In genomic region chr1:109226078-109226445, GRCh38 we compare ENCODE assay signal across 28 cellular contexts. TPM values are rescaled to one million over a fixed set of nuclear protein-coding genes. Genes with fewer than 3 reads are reported as not detected.
A peak's percentile ranks its signal among the peaks of the same experiment; 100 is the strongest.
DNase-seq lines count a peak whose midpoint lies in the region; ATAC-seq, FAIRE-seq and TF ChIP-seq lines count a peak whose summit lies in the region.
"Had no signal": no experiment of that assay in that cellular context is flagged by ENCODE, and none has a peak within 500 bp of the region (broad histone marks: within the 10 kb centered on the region; RNA-seq: fewer than 3 reads in every experiment).

No MANE protein-coding gene starts in this region.

- POLR2A ChIA-PET in CD4-positive, alpha-beta T cell (lab: Charles Lee) = interaction anchor here (3.8 kb wide), 1 partner anchor 12 kb away, joined by 14 read pairs; the partner anchor contains the start of gene SARS1

- no peak overlapping the region for H4K91ac ChIP-seq in neuronal stem cell (ENCODE audit: low read depth, low read length, poor library complexity)

- H2BK12ac ChIP-seq in neuronal stem cell (ENCODE audit: low read length) = no peak overlapping the region

- no peaks in the 10 kb centered on the region for H3K9me3 Mint-ChIP-seq in CD4-positive, alpha-beta T cell
- H3K9me3 Mint-ChIP-seq in HFFc6 (no peaks in the 10 kb centered on the region), astrocyte (ENCODE audit: unreplicated experiment) (no peaks in the 10 kb centered on the region), endothelial cell (ENCODE audit: unreplicated experiment) (no peaks in the 10 kb centered on the region)
- H3K9me3 Mint-ChIP-seq: activated naive CD4-positive, alpha-beta T cell treated with anti-CD3 and anti-CD28 coated beads, Interleukin-2, amount 10 ng/mL, durations not matched to agents 7 days and 5 days had no signal

- H3K27me3 Mint-ChIP-seq in CD4-positive, alpha-beta T cell = no peaks in the 10 kb centered on the region
- peaks cover 2% of the 10 kb centered on the region; the same call in 1 of the 2 replicates for H3K27me3 Mint-ChIP-seq in HFFc6 (ENCODE audit: insufficient read depth)
- H3K27me3 Mint-ChIP-seq in astrocyte (ENCODE audit: low read depth, unreplicated experiment) = no peaks in the 10 kb centered on the region
- no peaks in the 10 kb centered on the region for H3K27me3 Mint-ChIP-seq in endothelial cell (ENCODE audit: unreplicated experiment)
- H3K27me3 Mint-ChIP-seq: activated naive CD4-positive, alpha-beta T cell treated with anti-CD3 and anti-CD28 coated beads, Interleukin-2, amount 10 ng/mL, durations not matched to agents 7 days and 5 days had no signal

- TF ChIP-seq POLR2A in uterus (IDR thresholded peaks at IDR 0.05) = no peak

- H2BK15ac ChIP-seq in neuronal stem cell (ENCODE audit: low read length) = no peak overlapping the region

- no peak overlapping the region for H3K23ac ChIP-seq in neuronal stem cell (ENCODE audit: low read depth, low read length, poor library complexity)

- TF ChIP-seq CTCF in CD4-positive, alpha-beta T cell (IDR thresholded peaks at IDR 0.05) = no peak
- TF ChIP-seq CTCF in HFFc6 (IDR thresholded peaks at IDR 0.05) (no peak), astrocyte (IDR thresholded peaks at IDR 0.05; ENCODE audit: insufficient read depth, low read depth, low read length) (no peak), left lung (IDR thresholded peaks at IDR 0.05) (no peak), endothelial cell (IDR thresholded peaks at IDR 0.05; ENCODE audit: unreplicated experiment) (no peak), uterus (IDR thresholded peaks at IDR 0.05) (no peak)

- H3K79me2 ChIP-seq in astrocyte (ENCODE audit: insufficient read depth, low read length) = peaks cover 78% of the 10 kb centered on the region

- H3K14ac ChIP-seq in neuronal stem cell (ENCODE audit: low read length) = no peak overlapping the region

- intact Hi-C loops in CD4-positive, alpha-beta T cell (cut with DNase I, micrococcal nuclease) = no loop called here
- intact Hi-C loops in left lung (cut with DNase I) = no loop called here
- intact Hi-C loops in uterus (cut with DNase I; ENCODE audit: low total_unique reads) = no loop called here

- ATAC-seq in CD4-positive, alpha-beta T cell (ENCODE audit: poor library complexity) = no peak
- ATAC-seq in left lung = peak; percentile 16
- ATAC-seq: gastroesophageal sphincter, Panc1, psoas muscle had no signal

- H2BK5ac ChIP-seq in neuronal stem cell (ENCODE audit: low read length) = no peak overlapping the region

- DNase-seq in CD4-positive, alpha-beta T cell = no peak
- no peak for DNase-seq in HFFc6
- DNase-seq in astrocyte (ENCODE audit: low read depth) = no peak
- DNase-seq in left lung = no peak
- no peak for DNase-seq in neuronal stem cell (ENCODE audit: low spot score)
- no peak for DNase-seq in endothelial cell (ENCODE audit: low spot score)
- no peak for DNase-seq in uterus
- DNase-seq: activated CD4-positive, alpha-beta T cell treated with anti-CD3 and anti-CD28 coated beads, Interleukin-2, amount 50 U/mL, for 48 hours; activated CD4-positive, CD25-positive, alpha-beta regulatory T cell; activated naive CD4-positive, alpha-beta T cell treated with anti-CD3 and anti-CD28 coated beads, Interleukin-2, amount 10 ng/mL, durations not matched to agents 7 days and 5 days; amygdala; COR-L47; cortex of kidney; DMS53; GF-D8; Karpas-422; NCI-H146; NCI-H524 treated with DMSO at 0.1 percent for 48 hours; psoas muscle; SIG-M5; stimulated activated naive CD4-positive, alpha-beta T cell treated with Interleukin-2 at 50 U/mL for 16 hours; SW 1271; testis had no signal

- H3K27ac Mint-ChIP-seq in CD4-positive, alpha-beta T cell = peak overlapping the region; percentile 60
- peak overlapping the region; percentile 24 for H3K27ac Mint-ChIP-seq in HFFc6
- peak overlapping the region; percentile 62 for H3K27ac Mint-ChIP-seq in astrocyte (ENCODE audit: unreplicated experiment)
- H3K27ac Mint-ChIP-seq in endothelial cell (ENCODE audit: unreplicated experiment) = no peak overlapping the region
- H3K27ac Mint-ChIP-seq: activated naive CD4-positive, alpha-beta T cell treated with anti-CD3 and anti-CD28 coated beads, Interleukin-2, amount 10 ng/mL, durations not matched to agents 7 days and 5 days had no signal

- H3K27ac ChIP-seq in CD4-positive, alpha-beta T cell (ENCODE audit: low read depth, low read length) = no peak overlapping the region
- no peak overlapping the region for H3K27ac ChIP-seq in astrocyte (ENCODE audit: low read depth, low read length)
- H3K27ac ChIP-seq in left lung = no peak overlapping the region
- H3K27ac ChIP-seq in neuronal stem cell (replicated peaks; ENCODE audit: low read length) = no peak overlapping the region
- H3K27ac ChIP-seq in uterus = no peak overlapping the region
- H3K27ac ChIP-seq: BLaER1, gastroesophageal sphincter, hepatocyte, HL-60, psoas muscle, testis had no signal

- FAIRE-seq in astrocyte (lab: Jason Lieb, UNC) = no peak

- peaks cover 19% of the 10 kb centered on the region for H3K4me1 ChIP-seq in astrocyte (ENCODE audit: insufficient read depth, low read length)
- H3K4me1 ChIP-seq in left lung = no peaks in the 10 kb centered on the region
- H3K4me1 ChIP-seq in neuronal stem cell (ENCODE audit: control insufficient read depth in 2 of 2, insufficient read depth in 1 of 2, low read depth in 1 of 2, low read length in 2 of 2) = peaks cover 16 to 35% of the 10 kb centered on the region in 2 donors
- no peaks in the 10 kb centered on the region for H3K4me1 ChIP-seq in uterus
- H3K4me1 ChIP-seq: BLaER1, psoas muscle had no signal

- no peak overlapping the region for H2AK5ac ChIP-seq in neuronal stem cell (ENCODE audit: low read depth, low read length)

- H3K9ac ChIP-seq in astrocyte (ENCODE audit: low read length) (no peak overlapping the region), neuronal stem cell (ENCODE audit: low read depth, low read length, poor library complexity) (no peak overlapping the region)
- H3K9ac ChIP-seq: BLaER1 had no signal

- H3K4me3 Mint-ChIP-seq in CD4-positive, alpha-beta T cell = no peak overlapping the region
- no peak overlapping the region for H3K4me3 Mint-ChIP-seq in HFFc6
- no peak overlapping the region for H3K4me3 Mint-ChIP-seq in astrocyte (ENCODE audit: unreplicated experiment)
- no peak overlapping the region for H3K4me3 Mint-ChIP-seq in endothelial cell (ENCODE audit: unreplicated experiment)
- H3K4me3 Mint-ChIP-seq: activated naive CD4-positive, alpha-beta T cell treated with anti-CD3 and anti-CD28 coated beads, Interleukin-2, amount 10 ng/mL, durations not matched to agents 7 days and 5 days had no signal

- H4K20me1 ChIP-seq in astrocyte (ENCODE audit: insufficient read depth, low read length) = peaks cover 74% of the 10 kb centered on the region

- H3K18ac ChIP-seq in neuronal stem cell (ENCODE audit: low read length) = no peak overlapping the region

- H3K4me3 ChIP-seq in astrocyte (ENCODE audit: insufficient read depth, low read depth, low read length) = no peak overlapping the region
- no peak overlapping the region for H3K4me3 ChIP-seq in left lung
- no peak overlapping the region for H3K4me3 ChIP-seq in neuronal stem cell (ENCODE audit: low read length in 2 of 2)
- H3K4me3 ChIP-seq in uterus = no peak overlapping the region
- H3K4me3 ChIP-seq: BLaER1, gastroesophageal sphincter, hepatocyte, psoas muscle, testis had no signal

- no peak overlapping the region for H3K4ac ChIP-seq in neuronal stem cell (ENCODE audit: low read length)

- H3K4me2 ChIP-seq in astrocyte (ENCODE audit: low read length) = peak overlapping the region; percentile 27
- no peak overlapping the region for H3K4me2 ChIP-seq in neuronal stem cell (ENCODE audit: insufficient read depth, low read length, poor library complexity, severe bottlenecking)
- H3K4me2 ChIP-seq: BLaER1, hepatocyte had no signal

- no peak overlapping the region for H4K8ac ChIP-seq in neuronal stem cell (ENCODE audit: low read depth, low read length)

- H3K4me1 Mint-ChIP-seq in CD4-positive, alpha-beta T cell (ENCODE audit: low read depth) = peaks cover 34% of the 10 kb centered on the region
- H3K4me1 Mint-ChIP-seq in HFFc6 (ENCODE audit: low read depth) (peaks cover 32% of the 10 kb centered on the region), astrocyte (ENCODE audit: low read depth, unreplicated experiment) (peaks cover 27% of the 10 kb centered on the region), endothelial cell (ENCODE audit: unreplicated experiment) (no peaks in the 10 kb centered on the region)

- no peaks in the 10 kb centered on the region for H3K27me3 ChIP-seq in CD4-positive, alpha-beta T cell (ENCODE audit: control insufficient read depth, insufficient read depth, low read length)
- no peaks in the 10 kb centered on the region for H3K27me3 ChIP-seq in astrocyte (ENCODE audit: insufficient read depth, low read length)
- no peaks in the 10 kb centered on the region for H3K27me3 ChIP-seq in left lung
- no peaks in the 10 kb centered on the region for H3K27me3 ChIP-seq in neuronal stem cell (ENCODE audit: control insufficient read depth in 3 of 3, insufficient read depth in 3 of 3, low read depth in 1 of 3, low read length in 3 of 3)
- H3K27me3 ChIP-seq in uterus = no peaks in the 10 kb centered on the region
- H3K27me3 ChIP-seq: BLaER1, gastroesophageal sphincter, hepatocyte, testis had no signal

- no peaks in the 10 kb centered on the region for H3K79me1 ChIP-seq in neuronal stem cell (ENCODE audit: low read depth, low read length)

- peaks cover 88% of the 10 kb centered on the region for H3K36me3 Mint-ChIP-seq in CD4-positive, alpha-beta T cell (ENCODE audit: low read depth)
- H3K36me3 Mint-ChIP-seq in HFFc6 (ENCODE audit: low read depth) (peaks cover 31% of the 10 kb centered on the region), astrocyte (ENCODE audit: low read depth, unreplicated experiment) (peaks cover 32% of the 10 kb centered on the region), endothelial cell (ENCODE audit: low read depth, unreplicated experiment) (peaks cover 20% of the 10 kb centered on the region)

- H2AFZ ChIP-seq in astrocyte (ENCODE audit: low read depth, low read length) (no peak overlapping the region), neuronal stem cell (ENCODE audit: low read length) (no peak overlapping the region)
- H2AFZ ChIP-seq: hepatocyte had no signal

- WGBS in neuronal stem cell (ENCODE audit: extremely low coverage in 2 of 2, insufficient read length in 2 of 2, insufficient replicate concordance in 1 of 2), 2 donors = no CpG with 5 or more reads among the region's 3 CpGs

- H3K9me3 ChIP-seq in CD4-positive, alpha-beta T cell (ENCODE audit: control insufficient read depth, low read length) = no peaks in the 10 kb centered on the region
- no peaks in the 10 kb centered on the region for H3K9me3 ChIP-seq in astrocyte (ENCODE audit: insufficient read depth, low read depth, low read length)
- H3K9me3 ChIP-seq in left lung = no peaks in the 10 kb centered on the region
- H3K9me3 ChIP-seq in neuronal stem cell (replicated peaks in 1 of 2; ENCODE audit: control insufficient read depth in 2 of 2, insufficient read depth in 1 of 2, low read depth in 1 of 2, low read length in 2 of 2) = peaks cover 0 to 15% of the 10 kb centered on the region in 2 donors
- H3K9me3 ChIP-seq in uterus = no peaks in the 10 kb centered on the region
- H3K9me3 ChIP-seq: BLaER1, gastroesophageal sphincter, psoas muscle, testis had no signal

- CTCF ChIA-PET in CD4-positive, alpha-beta T cell (lab: Charles Lee) = no interaction called here

- H3K36me3 ChIP-seq in astrocyte (ENCODE audit: insufficient read depth, low read length) (peaks cover 35% of the 10 kb centered on the region), left lung (peaks cover 9 to 74% of the 10 kb centered on the region in 2 donors), neuronal stem cell (replicated peaks in 1 of 2; ENCODE audit: control insufficient read depth in 2 of 2, insufficient read depth in 2 of 2, low read length in 2 of 2) (peaks cover 0 to 80% of the 10 kb centered on the region in 2 donors), uterus (no peaks in the 10 kb centered on the region)

- H2BK120ac ChIP-seq in neuronal stem cell (ENCODE audit: low read depth, low read length) = no peak overlapping the region

RNA-seq across cellular contexts. Expression of gene SARS1, which starts 12.3 kb away (rescaled TPM):
- 100 to 1,000 TPM; 122 to 131 TPM for total RNA-seq in CD4-positive, alpha-beta T cell
- 100 to 1,000 TPM; 165 to 194 (median 176) TPM for total RNA-seq in HFFc6 (2021; fragmentation: NEBNext Ultra II Directional; extraction: Animal tissue kit (Norgen Biotek cat#: 25700))
- total RNA-seq in astrocyte (350 and 355 TPM in 2 replicates), left lung (100 to 1,000 TPM; 144 to 189 TPM), endothelial cell (ENCODE audit: unreplicated experiment) (125 TPM), uterus (100 to 1,000 TPM in 3 of 4 donors, 10 to 100 TPM in 1; 98.1 to 138 (median 112) TPM)
- polyA plus RNA-seq in neuronal stem cell (2013, experiment 1 of 2) = 110 TPM
- 109 TPM for polyA plus RNA-seq in neuronal stem cell (2013, experiment 2 of 2)

RNA-seq across cellular contexts. Expression of gene CELSR2, which starts 23.3 kb away (rescaled TPM):
- total RNA-seq in CD4-positive, alpha-beta T cell = 1 to 10 TPM; 3.6 TPM
- total RNA-seq in HFFc6 (2021; fragmentation: NEBNext Ultra II Directional; extraction: Animal tissue kit (Norgen Biotek cat#: 25700)) = 1 to 10 TPM; 1.2 to 1.7 (median 1.4) TPM
- total RNA-seq in astrocyte = 8.5 and 10.0 TPM in 2 replicates
- 1 to 10 TPM; 5.9 to 8.8 TPM for total RNA-seq in left lung
- polyA plus RNA-seq in neuronal stem cell (2013, experiment 1 of 2) = 40.0 TPM
- 41.0 TPM for polyA plus RNA-seq in neuronal stem cell (2013, experiment 2 of 2)
- total RNA-seq in endothelial cell (ENCODE audit: unreplicated experiment) = 1.6 TPM
- 1 to 10 TPM in 3 of 4 donors, under 1 TPM in 1; 0.26 to 9.6 (median 5.4) TPM for total RNA-seq in uterus

RNA-seq across cellular contexts. Expression of gene PSRC1, which starts 56.9 kb away (rescaled TPM):
- under 1 TPM; 0.22 to 0.91 TPM for total RNA-seq in CD4-positive, alpha-beta T cell
- total RNA-seq in HFFc6 (2021; fragmentation: NEBNext Ultra II Directional; extraction: Animal tissue kit (Norgen Biotek cat#: 25700)) = 10 to 100 TPM; 17.0 to 33.1 (median 30.4) TPM
- total RNA-seq in astrocyte (4.5 and 7.7 TPM in 2 replicates), left lung (1 to 10 TPM; 4.2 to 7.3 TPM), endothelial cell (ENCODE audit: unreplicated experiment) (9.7 TPM), uterus (10 to 100 TPM in 1 of 4 donors, 1 to 10 TPM in 3; 3.8 to 11.4 (median 7.5) TPM)
- 118 TPM for polyA plus RNA-seq in neuronal stem cell (2013, experiment 1 of 2)
- 115 TPM for polyA plus RNA-seq in neuronal stem cell (2013, experiment 2 of 2)
